8 cellular contexts compared by ENCODE assay signal in genomic region chr10:72834183-72834825, GRCh38. TPM values are rescaled to one million over a fixed set of nuclear protein-coding genes. Genes with fewer than 3 reads are reported as not detected.
DNase-seq lines count a peak whose midpoint lies in the region; ATAC-seq, FAIRE-seq and TF ChIP-seq lines count a peak whose summit lies in the region.

No MANE protein-coding gene starts in this region.

- H3K4me1 Mint-ChIP-seq in T-cell (peaks cover 0 to 2% (median 2%) of the 10 kb centered on the region in 3 donors), endodermal cell (peaks cover 36% of the 10 kb centered on the region), memory B cell (peaks cover 1% of the 10 kb centered on the region)

- H3K9me3 Mint-ChIP-seq in T-cell (no peaks in the 10 kb centered on the region), endodermal cell (no peaks in the 10 kb centered on the region), memory B cell (no peaks in the 10 kb centered on the region)

- H3K4me3 ChIP-seq in NB4 (ENCODE audit: low read depth, low read length) (no peak overlapping the region), endodermal cell (ENCODE audit: low read length) (no peak overlapping the region)

- no peaks in the 10 kb centered on the region for H3K27me3 ChIP-seq in endodermal cell (ENCODE audit: control insufficient read depth, insufficient read depth, low read length, poor library complexity, severe bottlenecking)

- no peak overlapping the region for H3K9ac ChIP-seq in endodermal cell (ENCODE audit: extremely low read depth, low read length, poor library complexity, severe bottlenecking)

- H3K9me3 ChIP-seq in endodermal cell (ENCODE audit: control insufficient read depth, low read length): no peaks in the 10 kb centered on the region

- whole genome bisulfite sequencing in endodermal cell (ENCODE audit: insufficient coverage in 1 of 2, insufficient read length in 1 of 2), 2 experiments: 85 to 92% methylated on average over 5 of the region's 5 CpGs

- H3K4me3 Mint-ChIP-seq in T-cell (no peak overlapping the region), endodermal cell (no peak overlapping the region), memory B cell (no peak overlapping the region)

- H3K27ac Mint-ChIP-seq in T-cell (no peak overlapping the region), endodermal cell (no peak overlapping the region), memory B cell (no peak overlapping the region)

- H3K27ac ChIP-seq in endodermal cell (ENCODE audit: low read depth, low read length): no peak overlapping the region

- H3K27me3 Mint-ChIP-seq in T-cell (no peaks in the 10 kb centered on the region), endodermal cell (ENCODE audit: insufficient read depth) (no peaks in the 10 kb centered on the region), memory B cell (no peaks in the 10 kb centered on the region)

- H3K36me3 Mint-ChIP-seq in T-cell (peaks cover 7% of the 10 kb centered on the region), endodermal cell (ENCODE audit: low read depth) (peaks cover 2% of the 10 kb centered on the region), memory B cell (peaks cover 4% of the 10 kb centered on the region)

- peak; percentile 51 for TF ChIP-seq CTCF in NB4 (IDR thresholded peaks at IDR 0.05; ENCODE audit: low read depth, low read length)
- TF ChIP-seq CTCF in endodermal cell (conservative IDR thresholded peaks at IDR 0.05): peak; percentile 85

- peaks cover 4% of the 10 kb centered on the region for H3K4me1 ChIP-seq in endodermal cell (ENCODE audit: control insufficient read depth, insufficient read depth, low read length)

- POLR2A ChIA-PET in T-cell (lab: Charles Lee): interaction anchor here (0.6 to 1.2 kb wide), 4 partner anchors 261 to 472 kb away, joined by 3 to 5 read pairs (median 4); no protein-coding TSS in a partner anchor

- DNase-seq in Right ventricle myocardium inferior (ENCODE audit: missing footprints) (no peak), cardiac septum (ENCODE audit: low spot score) (no peak), NB4 (ENCODE audit: low read depth) (peak; percentile 78), T-cell (peak in 30 of 34 experiments; percentile 2 to 44 (median 20)), endodermal cell (peak; percentile 58), memory B cell (ENCODE audit: low spot score in 2 of 2) (peak in 1 of 2 donors; percentile 37), urothelium cell line (ENCODE audit: low spot score) (peak; percentile 52)

- FAIRE-seq in urothelium cell line (lab: Jason Lieb, UNC): no peak

- ATAC-seq in Right ventricle myocardium inferior (peak; percentile 65), T-cell (replicated peaks in 1 of 4) (peak in 3 of 4 experiments; percentile 50 to 66 (median 52)), memory B cell (ENCODE audit: low read depth) (peak; percentile 72), GM18861 (IDR thresholded peaks at IDR 0.05; ENCODE audit: unreplicated experiment) (no peak)

- peaks cover 4% of the 10 kb centered on the region for H3K36me3 ChIP-seq in endodermal cell (ENCODE audit: control insufficient read depth, insufficient read depth, low read length)

- intact Hi-C loops in Right ventricle myocardium inferior (cut with DNase I): loop anchor here (1.0 to 10.0 kb wide), 3 partner anchors 142 to 470 kb away; partner anchors contain the start of genes MCU and MICU1
- intact Hi-C loops in cardiac septum (cut with DNase I): loop anchor here (2.0 to 10.0 kb wide), 3 partner anchors 140 to 470 kb away; partner anchors contain the start of gene MICU1

- no peak for TF ChIP-seq POLR2A in NB4 (IDR thresholded peaks at IDR 0.05; ENCODE audit: extremely low read depth, insufficient read length)

- CTCF ChIA-PET in T-cell (lab: Charles Lee): interaction anchor here (0.5 to 2.6 kb wide), 16 partner anchors 10 to 492 kb away, joined by 3 to 30 read pairs (median 4); no protein-coding TSS in a partner anchor

RNA-seq across cellular contexts. Expression of gene OIT3, which starts 59.2 kb away (rescaled TPM):
- total RNA-seq in Right ventricle myocardium inferior (not detected), cardiac septum (0.32 TPM), T-cell (not detected), endodermal cell (under 1 TPM in 1 of 2 donors, not detected in 1; 0.13 TPM)
- polyA plus RNA-seq in endodermal cell (2013, experiment 1 of 2): not detected
- polyA plus RNA-seq in endodermal cell (2013, experiment 2 of 2): not detected

Comparison
In these comparisons a context has a peak if more than half of its experiments do, and no peak if none do; other contexts are left out.
1. DNase-seq: peak in NB4 (single experiment), T-cell (30 of 34), endodermal cell (single experiment) and urothelium cell line (single experiment); none in Right ventricle myocardium inferior (single experiment) and cardiac septum (single experiment).